8 cellular contexts compared by ENCODE assay signal in genomic region chr17:60720763-60721531, GRCh38. TPM values are rescaled to one million over a fixed set of nuclear protein-coding genes. Genes with fewer than 3 reads are reported as not detected.
DNase-seq lines count a peak whose midpoint lies in the region; ATAC-seq and TF ChIP-seq lines count a peak whose summit lies in the region.

No MANE protein-coding gene starts in this region.

- H3K9me3 ChIP-seq in ascending aorta, result no peaks in the 10 kb centered on the region
- H3K9me3 ChIP-seq in hepatocyte (ENCODE audit: low read depth), result no peaks in the 10 kb centered on the region

- intact Hi-C loops in ascending aorta (cut with DNase I) (loop anchor here (2.0 to 5.0 kb wide), 3 partner anchors 276 to 692 kb away; no protein-coding TSS in a partner anchor), sciatic nerve (cut with DNase I) (no loop called here)

- H3K36me3 ChIP-seq in KMS-11 (ENCODE audit: insufficient read depth), result no peaks in the 10 kb centered on the region
- no peaks in the 10 kb centered on the region for H3K36me3 ChIP-seq in ascending aorta
- no peaks in the 10 kb centered on the region for H3K36me3 ChIP-seq in hepatocyte (replicated peaks; ENCODE audit: insufficient read depth, low read depth)

- H3K4me1 ChIP-seq in KMS-11 (ENCODE audit: low read depth, poor library complexity, severe bottlenecking) (no peaks in the 10 kb centered on the region), ascending aorta (peaks cover 0 to 3% of the 10 kb centered on the region in 2 donors), hepatocyte (ENCODE audit: insufficient read depth) (no peaks in the 10 kb centered on the region)

- H3K4me3 ChIP-seq in KMS-11 (IDR thresholded peaks at IDR 0.05; ENCODE audit: insufficient read depth, low read depth, low read length) (no peak overlapping the region), ascending aorta (no peak overlapping the region), hepatocyte (no peak overlapping the region)

- H3K27ac ChIP-seq in KMS-11, result no peak overlapping the region
- no peak overlapping the region for H3K27ac ChIP-seq in ascending aorta
- H3K27ac ChIP-seq in hepatocyte, result peak overlapping the region; percentile 0

- peak; percentile 74 for DNase-seq in GM03348 (ENCODE audit: low spot score)
- peak; percentile 80 for DNase-seq in OCI-M1 (lab: John Stamatoyannopoulos, UW)
- DNase-seq in ascending aorta (ENCODE audit: low spot score in 2 of 2), result no peak
- DNase-seq in hepatocyte (ENCODE audit: low spot score), result peak; percentile 83
- no peak for DNase-seq in sciatic nerve (ENCODE audit: low spot score)
- no peak for DNase-seq in NCI-H187 treated with DMSO at 0.1 percent for 48 hours (lab: John Stamatoyannopoulos, UW)

- H4K20me1 ChIP-seq in KMS-11 (ENCODE audit: insufficient read depth), result no peaks in the 10 kb centered on the region
- H4K20me1 ChIP-seq in hepatocyte (ENCODE audit: insufficient read depth, poor library complexity, severe bottlenecking), result no peaks in the 10 kb centered on the region

- H3K27me3 ChIP-seq in KMS-11 (ENCODE audit: insufficient read depth, low read depth) (no peaks in the 10 kb centered on the region), ascending aorta (no peaks in the 10 kb centered on the region), hepatocyte (no peaks in the 10 kb centered on the region)

- H3K79me2 ChIP-seq in KMS-11 (ENCODE audit: insufficient read depth, low read depth) (no peaks in the 10 kb centered on the region), hepatocyte (no peaks in the 10 kb centered on the region)

- peak; percentile 92 for TF ChIP-seq CTCF in KMS-11 (conservative IDR thresholded peaks at IDR 0.05; ENCODE audit: low read depth, low read length)
- peak; percentile 76 to 88 (median 87) for TF ChIP-seq CTCF in ascending aorta (IDR thresholded peaks at IDR 0.05)
- TF ChIP-seq CTCF in hepatocyte (IDR thresholded peaks at IDR 0.05; ENCODE audit: poor library complexity), result peak; percentile 93

- H2AFZ ChIP-seq in KMS-11 (ENCODE audit: low read depth) (no peak overlapping the region), hepatocyte (no peak overlapping the region)

- no peaks in the 10 kb centered on the region for H3K9me2 ChIP-seq in hepatocyte (replicated peaks; ENCODE audit: insufficient read depth)

- H3K9ac ChIP-seq in KMS-11, result no peak overlapping the region

- WGBS in hepatocyte (ENCODE audit: low lambda C conversion rate, missing lambda C conversion rate), result 40% methylated on average over 5 of the region's 5 CpGs

- ATAC-seq in sciatic nerve, result peak; percentile 44
- ATAC-seq in HG02884 (IDR thresholded peaks at IDR 0.05; ENCODE audit: unreplicated experiment), result no peak

- H3K4me2 ChIP-seq in KMS-11, result no peak overlapping the region
- no peak overlapping the region for H3K4me2 ChIP-seq in hepatocyte

RNA-seq across cellular contexts. Expression of gene BCAS3, which starts 43.3 kb away (rescaled TPM):
- 75.9 TPM for total RNA-seq in ascending aorta
- total RNA-seq in hepatocyte, result 21.7 and 58.8 TPM in 2 replicates
- polyA plus RNA-seq in hepatocyte, result 13.1 and 16.5 TPM in 2 replicates
- total RNA-seq in sciatic nerve, result 42.5 TPM

Comparison
In these comparisons a context has a peak if more than half of its experiments do, and no peak if none do; other contexts are left out.
1. DNase-seq: peak in GM03348 (single experiment), OCI-M1 (single experiment) and hepatocyte (single experiment); none in ascending aorta (0 of 2), sciatic nerve (single experiment) and NCI-H187 treated with DMSO at 0.1 percent for 48 hours (single experiment).
2. Peak in every context shown above with its lines, with median percentiles within 50 percentile points of each other: CTCF ChIP-seq.